ENCODE assay signal across 14 cellular contexts in the genomic region with DNA sequence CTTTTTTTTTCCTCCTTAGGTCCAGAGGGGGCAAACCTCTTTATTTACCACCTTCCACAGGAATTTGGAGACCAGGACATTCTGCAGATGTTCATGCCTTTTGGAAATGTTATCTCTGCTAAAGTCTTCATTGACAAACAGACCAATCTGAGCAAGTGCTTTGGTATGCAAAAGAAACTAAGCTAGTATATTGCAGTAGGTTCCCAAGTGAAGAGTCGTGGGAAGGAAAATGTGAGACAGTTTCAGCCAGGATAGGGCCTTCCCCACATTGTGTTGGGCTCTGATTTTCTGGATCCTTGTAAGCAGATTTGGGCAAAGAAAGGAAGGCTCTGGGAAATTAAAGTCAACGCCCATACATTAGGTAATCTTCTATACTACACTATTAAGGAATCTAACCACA.
DNase-seq lines count a peak whose midpoint lies in the region; ATAC-seq and TF ChIP-seq lines count a peak whose summit lies in the region.
"Had no signal": no experiment of that assay in that cellular context is flagged by ENCODE, and none has a peak within 500 bp of the region (broad histone marks: within the 10 kb centered on the region; RNA-seq: fewer than 3 reads in every experiment).

No MANE protein-coding gene starts in this region.

- H3K79me2 ChIP-seq in fibroblast of lung (ENCODE audit: control insufficient read depth, insufficient read depth, low read length): no peaks in the 10 kb centered on the region
- H3K79me2 ChIP-seq: hepatocyte had no signal

- TF ChIP-seq CTCF in fibroblast of lung (conservative IDR thresholded peaks at IDR 0.05 in 1 of 2, IDR thresholded peaks at IDR 0.05 in 1 of 2; ENCODE audit: low read depth in 1 of 2, low read length in 2 of 2): no peak

- H3K36me3 ChIP-seq in fibroblast of lung (ENCODE audit: control insufficient read depth, insufficient read depth, low read length): no peaks in the 10 kb centered on the region

- H3K27me3 Mint-ChIP-seq in T-helper 1 cell treated with Interleukin-12 subunit alpha and Interleukin-12 subunit beta and Interleukin-4 antibody, amounts not matched to agents 30 μg/mL and 1 μg/mL, for 36 hours (ENCODE audit: low read depth): no peaks in the 10 kb centered on the region
- no peaks in the 10 kb centered on the region for H3K27me3 Mint-ChIP-seq in T-cell

- no peak overlapping the region for H3K4me3 ChIP-seq in fibroblast of lung (replicated peaks in 1 of 4; ENCODE audit: control extremely low read depth in 1 of 4, insufficient read depth in 1 of 4, low read depth in 3 of 4, low read length in 4 of 4)
- H3K4me3 ChIP-seq: ascending aorta, hepatocyte, tibial nerve had no signal

- no peaks in the 10 kb centered on the region for H3K9me3 Mint-ChIP-seq in T-helper 1 cell treated with Interleukin-12 subunit alpha and Interleukin-12 subunit beta and Interleukin-4 antibody, amounts not matched to agents 30 μg/mL and 1 μg/mL, for 36 hours
- no peaks in the 10 kb centered on the region for H3K9me3 Mint-ChIP-seq in T-cell

- ATAC-seq in T-cell (replicated peaks in 1 of 4): no peak
- no peak for ATAC-seq in HG03039 (IDR thresholded peaks at IDR 0.05; ENCODE audit: unreplicated experiment)
- ATAC-seq: left lobe of liver had no signal

- H4K20me1 ChIP-seq in fibroblast of lung (ENCODE audit: control insufficient read depth, extremely low read depth, insufficient read depth, low read length): no peaks in the 10 kb centered on the region

- H3K4me1 ChIP-seq in fibroblast of lung (ENCODE audit: control insufficient read depth, extremely low read depth, insufficient read depth, low read length): peaks cover 3% of the 10 kb centered on the region

- POLR2A ChIA-PET in T-cell (lab: Charles Lee): interaction anchor here in 1 of 2 donors (0.5 kb wide), 1 partner anchor 177 kb away, joined by 4 read pairs; no protein-coding TSS in a partner anchor

- H3K9ac ChIP-seq in fibroblast of lung (ENCODE audit: insufficient read depth, low read length): no peak overlapping the region

- CTCF ChIA-PET in T-cell (lab: Charles Lee): interaction anchor here in 1 of 2 donors (0.7 kb wide), 1 partner anchor 16 kb away, joined by 3 read pairs; no protein-coding TSS in a partner anchor

- H3K27me3 ChIP-seq in fibroblast of lung (ENCODE audit: control insufficient read depth, insufficient read depth, low read length): no peaks in the 10 kb centered on the region
- H3K27me3 ChIP-seq: ascending aorta, hepatocyte, tibial nerve had no signal

- peaks cover 18% of the 10 kb centered on the region for H3K4me1 Mint-ChIP-seq in T-helper 1 cell treated with Interleukin-12 subunit alpha and Interleukin-12 subunit beta and Interleukin-4 antibody, amounts not matched to agents 30 μg/mL and 1 μg/mL, for 36 hours (ENCODE audit: low read depth)
- peaks cover 30 to 55% (median 43%) of the 10 kb centered on the region in 3 donors for H3K4me1 Mint-ChIP-seq in T-cell

- no peak overlapping the region for H3K4me3 Mint-ChIP-seq in T-helper 1 cell treated with Interleukin-12 subunit alpha and Interleukin-12 subunit beta and Interleukin-4 antibody, amounts not matched to agents 30 μg/mL and 1 μg/mL, for 36 hours
- no peak overlapping the region for H3K4me3 Mint-ChIP-seq in T-cell

- DNase-seq in T-helper 1 cell: no peak
- no peak for DNase-seq in T-cell
- DNase-seq in fibroblast of lung (ENCODE audit: low read depth in 2 of 2): peak; percentile 34 to 60
- DNase-seq in non-pigmented ciliary epithelial cell (ENCODE audit: low read depth): peak; percentile 6
- DNase-seq in epidermal melanocyte (ENCODE audit: insufficient read length, low spot score): no peak
- no peak for DNase-seq in foreskin melanocyte
- DNase-seq: NCI-H2029 had no signal

- peaks cover 68% of the 10 kb centered on the region for H3K36me3 Mint-ChIP-seq in T-helper 1 cell treated with Interleukin-12 subunit alpha and Interleukin-12 subunit beta and Interleukin-4 antibody, amounts not matched to agents 30 μg/mL and 1 μg/mL, for 36 hours (ENCODE audit: low read depth)
- peaks cover 76% of the 10 kb centered on the region for H3K36me3 Mint-ChIP-seq in T-cell

- peak overlapping the region; percentile 19 for H3K27ac Mint-ChIP-seq in T-helper 1 cell treated with Interleukin-12 subunit alpha and Interleukin-12 subunit beta and Interleukin-4 antibody, amounts not matched to agents 30 μg/mL and 1 μg/mL, for 36 hours
- H3K27ac Mint-ChIP-seq in T-cell: peak overlapping the region; percentile 35 to 37

- H3K4me2 ChIP-seq in fibroblast of lung (ENCODE audit: extremely low read depth, insufficient read depth, low read length): no peak overlapping the region
- H3K4me2 ChIP-seq: hepatocyte had no signal

- no peak overlapping the region for H3K27ac ChIP-seq in fibroblast of lung (ENCODE audit: insufficient read depth, low read length)
- H3K27ac ChIP-seq: 22Rv1, hepatocyte, tibial nerve had no signal

- H2AFZ ChIP-seq in fibroblast of lung (ENCODE audit: low read length): no peak overlapping the region
- H2AFZ ChIP-seq: hepatocyte had no signal

- H3K9me3 ChIP-seq in fibroblast of lung (ENCODE audit: control insufficient read depth, insufficient read depth, low read depth, low read length): no peaks in the 10 kb centered on the region
- H3K9me3 ChIP-seq: ascending aorta, tibial nerve had no signal

Comparison
In these comparisons a context has a peak if more than half of its experiments do, and no peak if none do; other contexts are left out.
1. DNase-seq: peak in fibroblast of lung (2 of 2) and non-pigmented ciliary epithelial cell (single experiment); none in T-helper 1 cell (0 of 5), T-cell (0 of 34), epidermal melanocyte (single experiment) and foreskin melanocyte (single experiment).